1 cellular context compared by ENCODE assay signal in genomic region chr6:117533775-117534174, GRCh38.
TF ChIP-seq lines count a peak whose summit lies in the region.

No MANE protein-coding gene starts in this region.

TF ChIP-seq in endothelial cell of umbilical vein, 7 proteins besides CTCF, POLR2A, EP300 and RAD21:
- TF ChIP-seq POLR2AphosphoS5 (IDR thresholded peaks at IDR 0.05; ENCODE audit: insufficient read depth, low read depth, low read length) (no peak), GATA2 (IDR thresholded peaks at IDR 0.05; ENCODE audit: insufficient read depth, insufficient read length, low read depth, low read length) (no peak), MAX (IDR thresholded peaks at IDR 0.05; ENCODE audit: insufficient read depth, insufficient read length) (no peak), EZH2 (IDR thresholded peaks at IDR 0.05; ENCODE audit: borderline replicate concordance, low read depth, low read length, severe bottlenecking) (no peak), JUN (IDR thresholded peaks at IDR 0.05; ENCODE audit: borderline replicate concordance, insufficient read depth, insufficient read length, low read depth) (no peak), FOS (IDR thresholded peaks at IDR 0.05; ENCODE audit: borderline replicate concordance, insufficient read depth, low read length) (no peak), MYC (IDR thresholded peaks at IDR 0.05; ENCODE audit: low read depth, low read length) (no peak)
